ENCODE assay signal across 8 cellular contexts in genomic region chr2:142687075-142687474, GRCh38.
"Had no signal": no experiment of that assay in that cellular context is flagged by ENCODE, and none has a peak within 500 bp of the region (broad histone marks: within the 10 kb centered on the region; RNA-seq: fewer than 3 reads in every experiment).

No MANE protein-coding gene starts in this region.

- H3K9me3 Mint-ChIP-seq: IgD-negative memory B cell had no signal

- H3K4me3 Mint-ChIP-seq: IgD-negative memory B cell had no signal

- H3K4me2 ChIP-seq: KMS-11 had no signal

- H3K9ac ChIP-seq: KMS-11 had no signal

- H3K27ac Mint-ChIP-seq: IgD-negative memory B cell had no signal

- H3K4me1 Mint-ChIP-seq: IgD-negative memory B cell had no signal

- H3K4me3 ChIP-seq: K562 had no signal

- H3K27ac ChIP-seq: HL-60, KMS-11 had no signal

- FAIRE-seq: HTR-8/SVneo, K562 had no signal

- DNase-seq: IMR-90, KBM-7, KG1 had no signal

- ATAC-seq: K562 had no signal
